Comparison of ENCODE assay signal across 1 cellular context in the genomic region with DNA sequence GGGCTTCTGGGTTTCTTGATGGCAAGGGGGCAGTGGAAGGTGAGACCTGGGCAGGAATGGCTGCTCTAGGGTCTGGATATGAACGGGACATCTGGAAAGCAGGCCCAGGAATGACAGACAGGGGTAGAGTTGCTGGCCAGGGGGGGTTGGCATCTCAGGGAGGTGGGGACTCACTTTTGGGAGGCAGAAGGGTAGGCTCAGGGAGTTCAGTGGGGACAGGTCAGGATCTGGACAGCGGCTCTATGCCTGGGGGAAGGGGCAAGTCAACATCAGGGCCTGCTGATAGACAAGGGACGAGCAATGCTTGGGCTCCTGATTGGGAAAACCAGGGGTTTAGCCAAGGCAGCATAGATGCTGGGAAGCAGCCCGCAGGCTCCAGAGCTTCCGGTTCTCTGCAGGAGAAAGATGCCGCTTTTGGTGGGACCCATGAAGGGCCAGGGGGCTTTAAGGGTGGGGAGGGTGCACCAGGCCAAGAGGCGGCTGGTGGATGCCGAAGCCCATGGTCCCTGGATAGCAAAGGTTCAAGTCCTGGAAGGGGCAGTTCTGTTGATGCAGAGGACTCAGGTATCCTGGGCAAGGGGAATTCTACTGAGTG.
TF ChIP-seq lines count a peak whose summit lies in the region.

No MANE protein-coding gene starts in this region.

TF ChIP-seq in GM23338, 12 proteins besides CTCF, POLR2A, EP300 and RAD21 (continued from another document):
- no peak for TF ChIP-seq NANOG (IDR thresholded peaks at IDR 0.05; ENCODE audit: borderline replicate concordance)
- TF ChIP-seq, protein P1, sequence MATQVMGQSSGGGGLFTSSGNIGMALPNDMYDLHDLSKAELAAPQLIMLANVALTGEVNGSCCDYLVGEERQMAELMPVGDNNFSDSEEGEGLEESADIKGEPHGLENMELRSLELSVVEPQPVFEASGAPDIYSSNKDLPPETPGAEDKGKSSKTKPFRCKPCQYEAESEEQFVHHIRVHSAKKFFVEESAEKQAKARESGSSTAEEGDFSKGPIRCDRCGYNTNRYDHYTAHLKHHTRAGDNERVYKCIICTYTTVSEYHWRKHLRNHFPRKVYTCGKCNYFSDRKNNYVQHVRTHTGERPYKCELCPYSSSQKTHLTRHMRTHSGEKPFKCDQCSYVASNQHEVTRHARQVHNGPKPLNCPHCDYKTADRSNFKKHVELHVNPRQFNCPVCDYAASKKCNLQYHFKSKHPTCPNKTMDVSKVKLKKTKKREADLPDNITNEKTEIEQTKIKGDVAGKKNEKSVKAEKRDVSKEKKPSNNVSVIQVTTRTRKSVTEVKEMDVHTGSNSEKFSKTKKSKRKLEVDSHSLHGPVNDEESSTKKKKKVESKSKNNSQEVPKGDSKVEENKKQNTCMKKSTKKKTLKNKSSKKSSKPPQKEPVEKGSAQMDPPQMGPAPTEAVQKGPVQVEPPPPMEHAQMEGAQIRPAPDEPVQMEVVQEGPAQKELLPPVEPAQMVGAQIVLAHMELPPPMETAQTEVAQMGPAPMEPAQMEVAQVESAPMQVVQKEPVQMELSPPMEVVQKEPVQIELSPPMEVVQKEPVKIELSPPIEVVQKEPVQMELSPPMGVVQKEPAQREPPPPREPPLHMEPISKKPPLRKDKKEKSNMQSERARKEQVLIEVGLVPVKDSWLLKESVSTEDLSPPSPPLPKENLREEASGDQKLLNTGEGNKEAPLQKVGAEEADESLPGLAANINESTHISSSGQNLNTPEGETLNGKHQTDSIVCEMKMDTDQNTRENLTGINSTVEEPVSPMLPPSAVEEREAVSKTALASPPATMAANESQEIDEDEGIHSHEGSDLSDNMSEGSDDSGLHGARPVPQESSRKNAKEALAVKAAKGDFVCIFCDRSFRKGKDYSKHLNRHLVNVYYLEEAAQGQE (IDR thresholded peaks at IDR 0.05; ENCODE audit: unreplicated experiment): peak; percentile 45
